ENCODE assay signal across 8 cellular contexts in the genomic region with DNA sequence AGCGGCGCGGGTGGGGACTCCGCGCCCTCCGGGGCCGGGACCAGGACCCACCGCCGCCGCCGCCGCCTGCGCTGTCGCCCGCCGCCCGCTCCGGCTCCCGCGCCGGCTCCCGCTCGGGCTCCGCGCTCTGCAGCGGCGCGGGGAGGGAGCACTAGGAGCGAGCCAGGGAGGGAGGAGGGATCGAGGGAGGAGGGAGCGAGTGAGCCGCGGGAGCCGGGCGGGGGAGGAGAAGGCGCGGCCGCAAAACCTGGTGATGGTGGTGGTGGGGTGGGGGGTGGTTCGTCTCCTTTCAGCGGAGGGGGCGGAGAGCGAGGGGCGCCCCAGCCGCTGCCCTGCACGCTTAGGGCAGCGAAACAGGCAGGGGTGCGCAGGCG. TPM values are rescaled to one million over a fixed set of nuclear protein-coding genes. Genes with fewer than 3 reads are reported as not detected.
DNase-seq lines count a peak whose midpoint lies in the region; ATAC-seq, FAIRE-seq and TF ChIP-seq lines count a peak whose summit lies in the region.

Gene LINGO1, minus strand, starts transcription at position 153 of the 374 bp plus-strand sequence. CDS start 597 bp downstream, outside the sequence.

- H3K36me3 ChIP-seq in sigmoid colon = no peaks in the 10 kb centered on the region
- H3K36me3 ChIP-seq in kidney (ENCODE audit: control insufficient read depth in 1 of 2, insufficient read depth in 2 of 2, low read length in 2 of 2) = no peaks in the 10 kb centered on the region

- peaks cover 0 to 32% (median 22%) of the 10 kb centered on the region in 4 donors for H3K4me1 ChIP-seq in sigmoid colon
- H3K4me1 ChIP-seq in kidney (ENCODE audit: control insufficient read depth in 1 of 2, insufficient read depth in 1 of 2, low read depth in 1 of 2, low read length in 2 of 2) = peaks cover 8 to 9% of the 10 kb centered on the region in 2 donors

- ATAC-seq in HG03520 (IDR thresholded peaks at IDR 0.05; ENCODE audit: unreplicated experiment) (no peak), HG03095 (IDR thresholded peaks at IDR 0.05; ENCODE audit: unreplicated experiment) (no peak)

- TF ChIP-seq POLR2A in sigmoid colon (IDR thresholded peaks at IDR 0.05) = no peak

- H3K27ac ChIP-seq in sigmoid colon (peak within 1 kb of the TSS in 2 of 4 donors; percentile 6 to 13), kidney (ENCODE audit: low read depth in 2 of 2, low read length in 2 of 2) (no peak within 1 kb of the TSS)

- no peak for TF ChIP-seq CTCF in sigmoid colon (IDR thresholded peaks at IDR 0.05)
- no peak for TF ChIP-seq CTCF in kidney (IDR thresholded peaks at IDR 0.05; ENCODE audit: borderline replicate concordance, extremely low read depth, insufficient read depth)

- FAIRE-seq in kidney (lab: Jason Lieb, UNC) = no peak

- no peak within 1 kb of the TSS for H3K9ac ChIP-seq in kidney (ENCODE audit: low read length in 2 of 2)

- peak; percentile 60 for DNase-seq in NCI-H146 (lab: John Stamatoyannopoulos, UW)
- no peak for DNase-seq in NCI-H146 treated with DMSO at 0.1 percent for 48 hours (lab: John Stamatoyannopoulos, UW; ENCODE audit: unreplicated experiment)
- DNase-seq in amniotic epithelial cell (ENCODE audit: low read depth) = peak; percentile 21
- DNase-seq in hypothalamus (lab: John Stamatoyannopoulos, UW) = peak in 31 of 51 donors; percentile 11 to 70 (median 44)
- no peak for DNase-seq in sigmoid colon
- DNase-seq in kidney = no peak

- WGBS in sigmoid colon, 2 donors = 1% methylated on average over 48 of the region's 48 CpGs

- H3K4me3 ChIP-seq in sigmoid colon = peak within 1 kb of the TSS; percentile 34 to 52 (median 48)
- peak within 1 kb of the TSS in 1 of 2 donors; percentile 44 for H3K4me3 ChIP-seq in kidney (ENCODE audit: low read length in 2 of 2)

- H3K9me3 ChIP-seq in sigmoid colon (no peaks in the 10 kb centered on the region), kidney (ENCODE audit: control insufficient read depth in 1 of 2, low read length in 2 of 2) (peaks cover 0 to 3% of the 10 kb centered on the region in 2 donors)

- intact Hi-C loops in sigmoid colon (cut with DNase I) (loop anchor here (5.0 kb wide), 1 partner anchor 190 kb away; no protein-coding TSS in a partner anchor), kidney (cut with DNase I) (loop anchor here (10.0 kb wide), 1 partner anchor 192 kb away; no protein-coding TSS in a partner anchor)

- TF ChIP-seq EP300 in sigmoid colon (IDR thresholded peaks at IDR 0.05) = no peak

- H3K27me3 ChIP-seq in sigmoid colon = peaks cover 29 to 66% (median 51%) of the 10 kb centered on the region in 3 donors

RNA-seq across cellular contexts. Expression of gene LINGO1, which starts in this region (rescaled TPM):
- total RNA-seq in sigmoid colon (1 to 10 TPM in 1 of 4 donors, under 1 TPM in 3; 0.16 to 3.9 (median 0.70) TPM), kidney (3.9 TPM)
- polyA plus RNA-seq in sigmoid colon (1 to 10 TPM in 1 of 3 donors, under 1 TPM in 2; under 0.01 to 1.7 (median 0.23) TPM), kidney (ENCODE audit: insufficient read depth, low read depth, low replicate concordance) (6.8 TPM)

Comparison
In these comparisons a context has a peak if more than half of its experiments do, and no peak if none do; other contexts are left out.
1. DNase-seq: peak in NCI-H146 (single experiment), amniotic epithelial cell (single experiment) and hypothalamus (31 of 51); none in NCI-H146 treated with DMSO at 0.1 percent for 48 hours (single experiment), sigmoid colon (single experiment) and kidney (single experiment).